ENCODE assay signal across 12 cellular contexts in genomic region chr22:24695958-24696511, GRCh38.
DNase-seq lines count a peak whose midpoint lies in the region; ATAC-seq, FAIRE-seq and TF ChIP-seq lines count a peak whose summit lies in the region.
"Had no signal": no experiment of that assay in that cellular context is flagged by ENCODE, and none has a peak within 500 bp of the region (broad histone marks: within the 10 kb centered on the region; RNA-seq: fewer than 3 reads in every experiment).

No MANE protein-coding gene starts in this region.

- TF ChIP-seq CTCF in right lobe of liver (IDR thresholded peaks at IDR 0.05) (no peak), HepG2 (CRISPR knock-in tag; IDR thresholded peaks at IDR 0.05) (no peak), brain microvascular endothelial cell (IDR thresholded peaks at IDR 0.05; ENCODE audit: low read depth, low read length, missing control alignments) (no peak)

- intact Hi-C loops in right lobe of liver (cut with DNase I): no loop called here
- intact Hi-C loops in HepG2 (cut with micrococcal nuclease; ENCODE audit: unreplicated experiment): no loop called here
- intact Hi-C loops in aorta (cut with DNase I): no loop called here

- TF ChIP-seq EP300 in HepG2 (IDR thresholded peaks at IDR 0.05; ENCODE audit: low read depth in 2 of 2, low read length in 2 of 2): no peak
- no peak for TF ChIP-seq EP300 in HepG2 (CRISPR knock-in tag; IDR thresholded peaks at IDR 0.05; ENCODE audit: borderline replicate concordance)

- no peak overlapping the region for H3K9ac ChIP-seq in HepG2 (ENCODE audit: insufficient read depth, low read depth, low read length)

- no peak for TF ChIP-seq RAD21 in HepG2 (CRISPR knock-in tag; IDR thresholded peaks at IDR 0.05)

- H3K27ac ChIP-seq in right lobe of liver (no peak overlapping the region), HepG2 (ENCODE audit: extremely low read length, insufficient read depth, low read length) (no peak overlapping the region), brain microvascular endothelial cell (no peak overlapping the region), aorta (ENCODE audit: low read depth in 1 of 2, low read length in 2 of 2) (no peak overlapping the region)
- H3K27ac ChIP-seq: neutrophil had no signal

- H3K4me1 ChIP-seq in right lobe of liver (no peaks in the 10 kb centered on the region), HepG2 (ENCODE audit: insufficient read depth, low read length) (no peaks in the 10 kb centered on the region), aorta (ENCODE audit: control insufficient read depth in 1 of 2, insufficient read depth in 2 of 2, low read length in 2 of 2) (no peaks in the 10 kb centered on the region)

- no peak for FAIRE-seq in HepG2 (lab: Jason Lieb, UNC)
- FAIRE-seq: frontal cortex, GM12878 had no signal

- POLR2A ChIA-PET in HepG2 (lab: Yijun Ruan, JAX): no interaction called here

- no peaks in the 10 kb centered on the region for H4K20me1 ChIP-seq in HepG2 (ENCODE audit: insufficient read depth, low read length)

- in situ Hi-C loops in HepG2 (cut with HindIII; ENCODE audit: extremely low pct_ligation_motif_present, low pct_unique_long_range_greater_than_20kb) (no loop called here), brain microvascular endothelial cell (cut with HindIII; ENCODE audit: low pct_ligation_motif_present, low sequenced_read_pairs) (no loop called here)

- H3K36me3 ChIP-seq in right lobe of liver (no peaks in the 10 kb centered on the region), HepG2 (replicated peaks in 1 of 2; ENCODE audit: control insufficient read depth in 1 of 2, insufficient read depth in 2 of 2, low read length in 2 of 2) (no peaks in the 10 kb centered on the region), brain microvascular endothelial cell (replicated peaks) (no peaks in the 10 kb centered on the region), aorta (ENCODE audit: control insufficient read depth in 1 of 2, insufficient read depth in 2 of 2, low read length in 1 of 2) (no peaks in the 10 kb centered on the region)
- H3K36me3 ChIP-seq: neutrophil had no signal

- TF ChIP-seq POLR2A in right lobe of liver (IDR thresholded peaks at IDR 0.05): no peak
- TF ChIP-seq POLR2A in HepG2 (IDR thresholded peaks at IDR 0.05; ENCODE audit: insufficient read depth in 1 of 2, low read depth in 2 of 2, low read length in 2 of 2): no peak

- no peaks in the 10 kb centered on the region for H3K79me2 ChIP-seq in HepG2 (ENCODE audit: insufficient read depth, low read length)

- CTCF ChIA-PET in HepG2 (lab: Yijun Ruan, JAX; ENCODE audit: low intra/inter-chr PET ratio, low total read pairs): no interaction called here

- no TSS peak for BruUV-seq in HepG2 (replicated peaks; lab: Mats Ljungman, UMichigan)

- H3K9me3 ChIP-seq in right lobe of liver: no peaks in the 10 kb centered on the region
- no peaks in the 10 kb centered on the region for H3K9me3 ChIP-seq in HepG2 (ENCODE audit: low read length)
- no peaks in the 10 kb centered on the region for H3K9me3 ChIP-seq in aorta (ENCODE audit: control insufficient read depth, low read length)
- H3K9me3 ChIP-seq: neutrophil had no signal

- peak in 3 of 4 donors; percentile 10 to 17 (median 14) for ATAC-seq in right lobe of liver
- no peak for ATAC-seq in HepG2
- peak; percentile 13 for ATAC-seq in aorta (ENCODE audit: low FRiP score)
- no peak for ATAC-seq in HG02981 (IDR thresholded peaks at IDR 0.05; ENCODE audit: unreplicated experiment)
- no peak for ATAC-seq in HG03196 (IDR thresholded peaks at IDR 0.05; ENCODE audit: unreplicated experiment)
- ATAC-seq in GM18909 (IDR thresholded peaks at IDR 0.05; ENCODE audit: poor library complexity, unreplicated experiment): no peak
- ATAC-seq: GM12878, SK-N-SH treated with all-trans-retinoic acid at 6 μM for 48 hours had no signal

- WGBS in right lobe of liver (ENCODE audit: insufficient coverage, low coverage, low lambda C conversion rate, missing lambda C conversion rate): 36% methylated on average over 6 of the region's 7 CpGs
- WGBS in HepG2 (ENCODE audit: low lambda C conversion rate): 20% methylated on average over 6 of the region's 7 CpGs
- WGBS in aorta, 2 donors: 13 to 21% methylated on average over 7 of the region's 7 CpGs

- H3K27me3 ChIP-seq in right lobe of liver: no peaks in the 10 kb centered on the region
- peaks cover 0 to 24% of the 10 kb centered on the region in 2 experiments; a peak in 3 of 5 replicates for H3K27me3 ChIP-seq in HepG2 (ENCODE audit: control insufficient read depth in 1 of 2, insufficient read depth in 2 of 2, low read length in 2 of 2)
- H3K27me3 ChIP-seq in brain microvascular endothelial cell (replicated peaks): no peaks in the 10 kb centered on the region
- no peaks in the 10 kb centered on the region for H3K27me3 ChIP-seq in aorta (ENCODE audit: control insufficient read depth in 1 of 2, insufficient read depth in 2 of 2, low read length in 1 of 2)
- H3K27me3 ChIP-seq: neutrophil had no signal

- H2AFZ ChIP-seq in HepG2 (ENCODE audit: low read length): no peak overlapping the region

- DNase-seq in right lobe of liver: no peak
- no peak for DNase-seq in HepG2 (ENCODE audit: low spot score)
- peak; percentile 35 for DNase-seq in brain microvascular endothelial cell
- peak; percentile 50 for DNase-seq in kidney tubule cell (ENCODE audit: low spot score)
- DNase-seq in aorta: no peak

- H3K4me3 ChIP-seq in right lobe of liver (no peak overlapping the region), HepG2 (replicated peaks in 1 of 3; ENCODE audit: insufficient read depth in 1 of 3, low read depth in 2 of 3, low read length in 3 of 3) (no peak overlapping the region), brain microvascular endothelial cell (ENCODE audit: low read depth, low read length) (no peak overlapping the region), aorta (ENCODE audit: low read length in 2 of 2) (no peak overlapping the region)
- H3K4me3 ChIP-seq: GM12878 had no signal

- no peak overlapping the region for H3K4me2 ChIP-seq in HepG2 (ENCODE audit: low read depth, low read length)

TF ChIP-seq in HepG2, 621 proteins besides CTCF, POLR2A, EP300 and RAD21:
- TF ChIP-seq KDM4B (CRISPR knock-in tag; IDR thresholded peaks at IDR 0.05) (no peak), ARID3A (IDR thresholded peaks at IDR 0.05; ENCODE audit: low read depth, low read length) (no peak), ATF4 (CRISPR knock-in tag; IDR thresholded peaks at IDR 0.05) (no peak), ZNF580 (CRISPR knock-in tag; IDR thresholded peaks at IDR 0.05; ENCODE audit: borderline replicate concordance, low read depth) (no peak), NR2F1 (CRISPR knock-in tag; IDR thresholded peaks at IDR 0.05) (no peak)
TF ChIP-seq in HepG2: peak in this region for 0.

Comparison
In these comparisons a context has a peak if more than half of its experiments do, and no peak if none do; other contexts are left out.
1. ATAC-seq: peak in right lobe of liver (3 of 4) and aorta (single experiment); none in HepG2 (single experiment), HG02981 (single experiment), HG03196 (single experiment) and GM18909 (single experiment).
2. DNase-seq: peak in brain microvascular endothelial cell (single experiment) and kidney tubule cell (single experiment); none in right lobe of liver (0 of 3), HepG2 (single experiment) and aorta (0 of 2).